1 cellular context compared by ENCODE assay signal in genomic region chr5:1799602-1800469, GRCh38.
A peak's percentile ranks its signal among the peaks of the same experiment; 100 is the strongest.
TF ChIP-seq lines count a peak whose summit lies in the region.

Gene MRPL36, minus strand, starts transcription at chr5:1799837. Its CDS starts 902 bp downstream, at chr5:1798935.

TF ChIP-seq in HEK293, 187 proteins besides CTCF, POLR2A, EP300 and RAD21 (continued from another document and continues in another):
- TF ChIP-seq ZNF280D (tag by site-specific recombination; IDR thresholded peaks at IDR 0.05) (no peak), ZNF169 (tag by site-specific recombination; IDR thresholded peaks at IDR 0.05) (no peak), GLI2 (tag by site-specific recombination; IDR thresholded peaks at IDR 0.05; ENCODE audit: borderline replicate concordance, low read depth) (no peak), ZNF777 (tag by site-specific recombination; IDR thresholded peaks at IDR 0.05; ENCODE audit: borderline replicate concordance) (no peak), ZNF600 (tag by site-specific recombination; IDR thresholded peaks at IDR 0.05) (peak; percentile 80; the same call in 1 of the 2 replicates), ZNF354C (tag by site-specific recombination; IDR thresholded peaks at IDR 0.05; ENCODE audit: borderline replicate concordance, low read depth) (no peak), ZNF2 (tag by site-specific recombination; IDR thresholded peaks at IDR 0.05) (peak; percentile 73; the same call in 1 of the 2 replicates), ZNF530 (tag by site-specific recombination; IDR thresholded peaks at IDR 0.05; ENCODE audit: low read depth) (no peak), ZNF510 (tag by site-specific recombination; IDR thresholded peaks at IDR 0.05; ENCODE audit: insufficient replicate concordance) (no peak), ZBTB48 (tag by site-specific recombination; IDR thresholded peaks at IDR 0.05) (peak; percentile 93), ZNF639 (tag by site-specific recombination; IDR thresholded peaks at IDR 0.05) (no peak), ZNF302 (tag by site-specific recombination; IDR thresholded peaks at IDR 0.05; ENCODE audit: low read depth) (no peak), AEBP2 (tag by site-specific recombination; IDR thresholded peaks at IDR 0.05; ENCODE audit: borderline replicate concordance) (no peak), YY2 (tag by site-specific recombination; IDR thresholded peaks at IDR 0.05) (peak; percentile 74), ZNF670 (tag by site-specific recombination; IDR thresholded peaks at IDR 0.05; ENCODE audit: low read depth) (no peak), ZNF324 (tag by site-specific recombination; IDR thresholded peaks at IDR 0.05) (peak; percentile 50; the same call in 1 of the 2 replicates), ZNF138 (tag by site-specific recombination; IDR thresholded peaks at IDR 0.05; ENCODE audit: borderline replicate concordance) (no peak), ZNF335 (tag by site-specific recombination; conservative IDR thresholded peaks at IDR 0.05) (peak; percentile 89), ZNF416 (tag by site-specific recombination; IDR thresholded peaks at IDR 0.05) (no peak), ZNF76 (tag by site-specific recombination; IDR thresholded peaks at IDR 0.05; ENCODE audit: borderline replicate concordance, low read depth) (peak; percentile 82), ZNF248 (tag by site-specific recombination; IDR thresholded peaks at IDR 0.05) (no peak), HOXA7 (CRISPR knock-in tag; IDR thresholded peaks at IDR 0.05; ENCODE audit: borderline replicate concordance) (no peak), PRDM4 (tag by site-specific recombination; IDR thresholded peaks at IDR 0.05) (no peak), ZSCAN18 (tag by site-specific recombination; IDR thresholded peaks at IDR 0.05) (no peak), ZNF518A (tag by site-specific recombination; conservative IDR thresholded peaks at IDR 0.05; ENCODE audit: low read depth) (peak; percentile 47; the same call in 1 of the 2 replicates), ZNF473 (tag by site-specific recombination; IDR thresholded peaks at IDR 0.05) (no peak), ZNF610 (tag by site-specific recombination; IDR thresholded peaks at IDR 0.05; ENCODE audit: borderline replicate concordance) (0 out of 2 replicates have a peak, but pooled peaks have one; percentile 37), ZNF449 (tag by site-specific recombination; IDR thresholded peaks at IDR 0.05) (no peak), ZNF571 (tag by site-specific recombination; IDR thresholded peaks at IDR 0.05) (no peak), ZNF707 (tag by site-specific recombination; IDR thresholded peaks at IDR 0.05) (no peak), ZNF677 (tag by site-specific recombination; IDR thresholded peaks at IDR 0.05) (no peak), ZNF239 (tag by site-specific recombination; IDR thresholded peaks at IDR 0.05) (0 out of 2 replicates have a peak, but pooled peaks have one; percentile 59), ZNF362 (tag by site-specific recombination; IDR thresholded peaks at IDR 0.05) (peak; percentile 99), ZNF585B (tag by site-specific recombination; IDR thresholded peaks at IDR 0.05) (no peak), ZNF311 (tag by site-specific recombination; IDR thresholded peaks at IDR 0.05; ENCODE audit: borderline replicate concordance) (no peak), PRDM6 (tag by site-specific recombination; IDR thresholded peaks at IDR 0.05) (peak; percentile 24; the same call in 1 of the 2 replicates), ZBTB20 (tag by site-specific recombination; IDR thresholded peaks at IDR 0.05) (peak; percentile 64), ZNF561 (tag by site-specific recombination; IDR thresholded peaks at IDR 0.05; ENCODE audit: borderline replicate concordance) (no peak; the same call in none of the 2 replicates), ZBTB1 (tag by site-specific recombination; IDR thresholded peaks at IDR 0.05) (no peak)
